8 cellular contexts compared by ENCODE assay signal in the genomic region with DNA sequence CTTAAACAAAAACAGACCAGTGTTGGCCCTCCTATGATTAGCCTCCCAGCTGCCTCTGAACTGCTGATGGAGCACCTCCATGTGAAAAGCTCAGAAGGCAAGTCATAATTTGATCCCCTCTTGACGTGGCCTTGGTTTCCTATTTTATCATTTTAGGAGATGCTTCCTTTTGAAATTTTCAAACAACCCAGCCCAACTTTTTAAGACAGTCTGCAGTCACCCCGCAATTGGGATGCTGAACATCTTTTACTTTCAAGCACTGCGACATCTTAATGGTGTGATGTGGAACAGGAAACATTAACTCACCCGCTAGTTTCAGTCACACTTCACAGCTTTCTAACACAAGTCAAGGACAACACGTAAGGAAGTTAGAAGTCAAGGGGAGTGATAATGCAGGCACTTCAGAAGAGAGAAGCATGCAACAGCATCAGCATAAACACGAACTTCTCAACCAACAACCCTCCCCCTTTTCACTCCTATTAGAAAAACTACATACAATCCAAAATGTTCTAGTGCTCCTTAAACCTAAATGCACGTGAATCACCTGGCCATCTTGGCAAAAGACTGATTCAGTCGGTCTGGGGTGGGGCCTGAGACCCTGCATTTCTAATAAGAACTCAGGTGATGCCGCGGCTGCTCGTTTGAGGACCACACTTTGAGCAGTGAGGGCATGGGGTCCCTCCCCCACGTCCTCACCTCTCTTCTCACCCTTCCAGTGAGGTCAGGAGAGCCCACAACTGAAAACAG.
DNase-seq lines count a peak whose midpoint lies in the region; ATAC-seq and TF ChIP-seq lines count a peak whose summit lies in the region.

No MANE protein-coding gene starts in this region.

- H3K4me1 ChIP-seq in GM23248 (ENCODE audit: insufficient read depth) = peaks cover 11% of the 10 kb centered on the region

- H3K4me3 ChIP-seq in GM23248 = no peak overlapping the region

- DNase-seq in NCI-H1417 (lab: John Stamatoyannopoulos, UW) (no peak), A172 (ENCODE audit: low spot score) (no peak), GM23248 (no peak), globus pallidus (ENCODE audit: low spot score) (no peak)

- in situ Hi-C loops in GM23248 (cut with MboI) = no loop called here

- peaks cover 8% of the 10 kb centered on the region for H3F3A ChIP-seq in GM23248 (ENCODE audit: insufficient read depth)

- peaks cover 1% of the 10 kb centered on the region for H3K9me3 Mint-ChIP-seq in activated naive CD4-positive, alpha-beta T cell treated with anti-CD3 and anti-CD28 coated beads, Interleukin-2, amount 50 U/mL, for 24 hours

- H3K36me3 Mint-ChIP-seq in activated naive CD4-positive, alpha-beta T cell treated with anti-CD3 and anti-CD28 coated beads, Interleukin-2, amount 50 U/mL, for 24 hours = peaks cover 16% of the 10 kb centered on the region

- no peaks in the 10 kb centered on the region for H4K20me1 ChIP-seq in GM23248 (ENCODE audit: insufficient read depth)

- H3K36me3 ChIP-seq in GM23248 (ENCODE audit: low read depth) = no peaks in the 10 kb centered on the region

- no peak overlapping the region for H3K4me2 ChIP-seq in GM23248 (ENCODE audit: unreplicated experiment)

- no peaks in the 10 kb centered on the region for H3K9me3 ChIP-seq in GM23248 (ENCODE audit: low read depth)

- H3K79me2 ChIP-seq in GM23248 (ENCODE audit: insufficient read depth) = peaks cover 75% of the 10 kb centered on the region

- H3K9me2 ChIP-seq in GM23248 (ENCODE audit: insufficient read depth) = no peaks in the 10 kb centered on the region

- peak overlapping the region; percentile 29; the same call in 1 of the 2 replicates for H3K27ac ChIP-seq in C4-2B
- no peak overlapping the region for H3K27ac ChIP-seq in GM23248

- H3K9ac ChIP-seq in GM23248 = no peak overlapping the region

- H3K27me3 Mint-ChIP-seq in activated naive CD4-positive, alpha-beta T cell treated with anti-CD3 and anti-CD28 coated beads, Interleukin-2, amount 50 U/mL, for 24 hours = no peaks in the 10 kb centered on the region

- no peak for TF ChIP-seq CTCF in C4-2B (conservative IDR thresholded peaks at IDR 0.05)

- no peak overlapping the region for H2AFZ ChIP-seq in GM23248

- H3K27me3 ChIP-seq in GM23248 (replicated peaks; ENCODE audit: insufficient read depth) = no peaks in the 10 kb centered on the region

- peak overlapping the region; percentile 64 for H3K4me3 Mint-ChIP-seq in activated naive CD4-positive, alpha-beta T cell treated with anti-CD3 and anti-CD28 coated beads, Interleukin-2, amount 50 U/mL, for 24 hours

- ATAC-seq in GM19351 (IDR thresholded peaks at IDR 0.05; ENCODE audit: unreplicated experiment) (peak; percentile 93), HG03342 (IDR thresholded peaks at IDR 0.05; ENCODE audit: unreplicated experiment) (peak; percentile 91)

- H3K4me1 Mint-ChIP-seq in activated naive CD4-positive, alpha-beta T cell treated with anti-CD3 and anti-CD28 coated beads, Interleukin-2, amount 50 U/mL, for 24 hours = peaks cover 95% of the 10 kb centered on the region

- H3K27ac Mint-ChIP-seq in activated naive CD4-positive, alpha-beta T cell treated with anti-CD3 and anti-CD28 coated beads, Interleukin-2, amount 50 U/mL, for 24 hours = peak overlapping the region; percentile 98

- 91% methylated on average over 12 of the region's 12 CpGs for WGBS in GM23248 (ENCODE audit: low coverage in 1 of 2, low lambda C conversion rate in 2 of 2, missing lambda C conversion rate in 2 of 2), 2 experiments
